ENCODE assay signal across 1 cellular context in the genomic region with DNA sequence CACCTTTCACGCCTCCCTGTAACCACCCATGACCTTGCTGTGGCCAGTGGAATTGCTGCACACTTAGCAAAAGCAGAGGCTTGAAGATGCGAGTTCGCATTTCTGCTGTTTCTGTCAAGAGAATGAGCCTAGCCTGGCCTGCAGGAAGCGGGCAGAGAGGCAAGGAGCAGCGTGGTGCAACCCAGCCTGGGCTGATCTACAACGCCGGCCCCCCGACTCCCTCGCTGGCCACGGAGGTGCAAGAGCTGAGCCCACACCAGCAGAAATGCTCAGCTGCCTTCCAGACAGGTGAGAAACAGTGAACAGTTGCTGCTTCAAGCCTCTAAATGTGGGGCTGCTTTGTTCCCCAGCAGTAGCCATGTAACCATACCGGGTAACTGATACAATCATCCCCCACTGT.
TF ChIP-seq lines count a peak whose summit lies in the region.

No MANE protein-coding gene starts in this region.

TF ChIP-seq in SK-N-SH treated with all-trans-retinoic acid at 6 μM for 48 hours, 23 proteins besides CTCF, POLR2A, EP300 and RAD21:
- TF ChIP-seq CSRNP3 (CRISPR knock-in tag; IDR thresholded peaks at IDR 0.05): no peak
- no peak for TF ChIP-seq TOX (CRISPR knock-in tag; IDR thresholded peaks at IDR 0.05; ENCODE audit: borderline replicate concordance)
- no peak for TF ChIP-seq ZC3H10 (CRISPR knock-in tag; IDR thresholded peaks at IDR 0.05)
- TF ChIP-seq, protein P1, sequence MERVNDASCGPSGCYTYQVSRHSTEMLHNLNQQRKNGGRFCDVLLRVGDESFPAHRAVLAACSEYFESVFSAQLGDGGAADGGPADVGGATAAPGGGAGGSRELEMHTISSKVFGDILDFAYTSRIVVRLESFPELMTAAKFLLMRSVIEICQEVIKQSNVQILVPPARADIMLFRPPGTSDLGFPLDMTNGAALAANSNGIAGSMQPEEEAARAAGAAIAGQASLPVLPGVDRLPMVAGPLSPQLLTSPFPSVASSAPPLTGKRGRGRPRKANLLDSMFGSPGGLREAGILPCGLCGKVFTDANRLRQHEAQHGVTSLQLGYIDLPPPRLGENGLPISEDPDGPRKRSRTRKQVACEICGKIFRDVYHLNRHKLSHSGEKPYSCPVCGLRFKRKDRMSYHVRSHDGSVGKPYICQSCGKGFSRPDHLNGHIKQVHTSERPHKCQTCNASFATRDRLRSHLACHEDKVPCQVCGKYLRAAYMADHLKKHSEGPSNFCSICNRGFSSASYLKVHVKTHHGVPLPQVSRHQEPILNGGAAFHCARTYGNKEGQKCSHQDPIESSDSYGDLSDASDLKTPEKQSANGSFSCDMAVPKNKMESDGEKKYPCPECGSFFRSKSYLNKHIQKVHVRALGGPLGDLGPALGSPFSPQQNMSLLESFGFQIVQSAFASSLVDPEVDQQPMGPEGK (CRISPR knock-in tag; IDR thresholded peaks at IDR 0.05; ENCODE audit: borderline replicate concordance): no peak
- no peak for TF ChIP-seq PPARA (CRISPR knock-in tag; IDR thresholded peaks at IDR 0.05; ENCODE audit: borderline replicate concordance)
- TF ChIP-seq CSDC2 (CRISPR knock-in tag; IDR thresholded peaks at IDR 0.05): no peak
- TF ChIP-seq, protein P2, sequence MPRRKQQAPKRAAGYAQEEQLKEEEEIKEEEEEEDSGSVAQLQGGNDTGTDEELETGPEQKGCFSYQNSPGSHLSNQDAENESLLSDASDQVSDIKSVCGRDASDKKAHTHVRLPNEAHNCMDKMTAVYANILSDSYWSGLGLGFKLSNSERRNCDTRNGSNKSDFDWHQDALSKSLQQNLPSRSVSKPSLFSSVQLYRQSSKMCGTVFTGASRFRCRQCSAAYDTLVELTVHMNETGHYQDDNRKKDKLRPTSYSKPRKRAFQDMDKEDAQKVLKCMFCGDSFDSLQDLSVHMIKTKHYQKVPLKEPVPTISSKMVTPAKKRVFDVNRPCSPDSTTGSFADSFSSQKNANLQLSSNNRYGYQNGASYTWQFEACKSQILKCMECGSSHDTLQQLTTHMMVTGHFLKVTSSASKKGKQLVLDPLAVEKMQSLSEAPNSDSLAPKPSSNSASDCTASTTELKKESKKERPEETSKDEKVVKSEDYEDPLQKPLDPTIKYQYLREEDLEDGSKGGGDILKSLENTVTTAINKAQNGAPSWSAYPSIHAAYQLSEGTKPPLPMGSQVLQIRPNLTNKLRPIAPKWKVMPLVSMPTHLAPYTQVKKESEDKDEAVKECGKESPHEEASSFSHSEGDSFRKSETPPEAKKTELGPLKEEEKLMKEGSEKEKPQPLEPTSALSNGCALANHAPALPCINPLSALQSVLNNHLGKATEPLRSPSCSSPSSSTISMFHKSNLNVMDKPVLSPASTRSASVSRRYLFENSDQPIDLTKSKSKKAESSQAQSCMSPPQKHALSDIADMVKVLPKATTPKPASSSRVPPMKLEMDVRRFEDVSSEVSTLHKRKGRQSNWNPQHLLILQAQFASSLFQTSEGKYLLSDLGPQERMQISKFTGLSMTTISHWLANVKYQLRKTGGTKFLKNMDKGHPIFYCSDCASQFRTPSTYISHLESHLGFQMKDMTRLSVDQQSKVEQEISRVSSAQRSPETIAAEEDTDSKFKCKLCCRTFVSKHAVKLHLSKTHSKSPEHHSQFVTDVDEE (CRISPR knock-in tag; IDR thresholded peaks at IDR 0.05): no peak
- no peak for TF ChIP-seq ZNF8 (CRISPR knock-in tag; IDR thresholded peaks at IDR 0.05)
- TF ChIP-seq ISL1 (CRISPR knock-in tag; IDR thresholded peaks at IDR 0.05): no peak
